19 cellular contexts compared by ENCODE assay signal in the genomic region with DNA sequence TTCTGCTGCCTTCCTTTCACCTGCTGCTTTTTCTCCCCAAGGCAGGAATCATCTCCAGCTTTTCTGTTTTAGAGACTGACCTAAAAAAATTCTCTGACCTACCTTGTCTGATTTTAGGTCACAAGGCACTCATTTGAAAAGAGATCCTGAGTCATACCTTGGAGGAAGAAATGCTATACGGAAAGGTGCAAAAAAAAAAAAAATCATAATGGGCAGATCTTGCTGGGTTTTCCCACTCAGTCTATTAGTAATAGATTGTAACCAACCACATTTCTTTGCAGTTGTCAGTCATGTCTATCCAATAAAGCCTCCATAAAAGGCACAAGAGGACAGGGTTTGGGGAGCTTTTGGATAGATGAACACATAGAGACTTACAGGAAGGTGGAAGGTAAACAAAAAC.
A peak's percentile ranks its signal among the peaks of the same experiment; 100 is the strongest.
DNase-seq lines count a peak whose midpoint lies in the region; ATAC-seq and TF ChIP-seq lines count a peak whose summit lies in the region.
"Had no signal": no experiment of that assay in that cellular context is flagged by ENCODE, and none has a peak within 500 bp of the region (broad histone marks: within the 10 kb centered on the region; RNA-seq: fewer than 3 reads in every experiment).

No MANE protein-coding gene starts in this region.

- no peak overlapping the region for H3K4me2 ChIP-seq in trophoblast cell (ENCODE audit: low read length)
- H3K4me2 ChIP-seq: A549 had no signal

- H3K9ac ChIP-seq in duodenal mucosa (ENCODE audit: low read depth in 1 of 2, low read length in 2 of 2) (no peak overlapping the region), trophoblast cell (ENCODE audit: low read length) (no peak overlapping the region)

- H2BK12ac ChIP-seq in trophoblast cell (ENCODE audit: low read length) = no peak overlapping the region

- ATAC-seq in CD8-positive, alpha-beta T cell = no peak
- ATAC-seq in WTC11 = no peak
- no peak for ATAC-seq in memory B cell (ENCODE audit: low read depth)
- no peak for ATAC-seq in body of pancreas
- ATAC-seq in HG02840 (IDR thresholded peaks at IDR 0.05; ENCODE audit: low FRiP score, unreplicated experiment) = no peak
- ATAC-seq: A549 had no signal

- no peaks in the 10 kb centered on the region for H3K27me3 ChIP-seq in CD8-positive, alpha-beta T cell (ENCODE audit: insufficient read depth, low read length)
- H3K27me3 ChIP-seq in duodenal mucosa (ENCODE audit: control insufficient read depth in 1 of 2, insufficient read depth in 2 of 2, low read length in 2 of 2) (no peaks in the 10 kb centered on the region), body of pancreas (no peaks in the 10 kb centered on the region), trophoblast cell (ENCODE audit: insufficient read depth, low read length) (no peaks in the 10 kb centered on the region)
- H3K27me3 ChIP-seq: Peyer's patch had no signal

- H2BK5ac ChIP-seq in trophoblast cell (ENCODE audit: low read depth, low read length, poor library complexity) = no peak overlapping the region

- no peak overlapping the region for H4K12ac ChIP-seq in trophoblast cell (ENCODE audit: low read depth, low read length)

- H3K4me1 Mint-ChIP-seq in CD8-positive, alpha-beta T cell (ENCODE audit: low read depth) = no peaks in the 10 kb centered on the region
- H3K4me1 Mint-ChIP-seq in WTC11 = no peaks in the 10 kb centered on the region
- no peaks in the 10 kb centered on the region for H3K4me1 Mint-ChIP-seq in memory B cell
- H3K4me1 Mint-ChIP-seq: CD4-positive, alpha-beta memory T cell had no signal

- peaks cover 5% of the 10 kb centered on the region for H3K9me3 Mint-ChIP-seq in CD8-positive, alpha-beta T cell
- H3K9me3 Mint-ChIP-seq in WTC11 (peaks cover 28% of the 10 kb centered on the region), memory B cell (peaks cover 12% of the 10 kb centered on the region)

- H3K4ac ChIP-seq in trophoblast cell (ENCODE audit: low read depth, low read length) = no peak overlapping the region

- no peak overlapping the region for H3K18ac ChIP-seq in trophoblast cell (ENCODE audit: low read length)

- H3K79me1 ChIP-seq in trophoblast cell (ENCODE audit: low read length) = no peaks in the 10 kb centered on the region

- intact Hi-C loops in CD8-positive, alpha-beta T cell (cut with DNase I, micrococcal nuclease) = no loop called here
- intact Hi-C loops in body of pancreas (cut with DNase I) = no loop called here

- CTCF ChIA-PET in CD8-positive, alpha-beta T cell (lab: Charles Lee) = interaction anchor here (0.6 kb wide), 1 partner anchor 237 kb away, joined by 4 read pairs; no protein-coding TSS in a partner anchor
- CTCF ChIA-PET in WTC11 (lab: Charles Lee) = no interaction called here

- H3K36me3 ChIP-seq in CD8-positive, alpha-beta T cell (ENCODE audit: insufficient read depth, low read length) = peaks cover 14% of the 10 kb centered on the region
- peaks cover 9 to 13% of the 10 kb centered on the region in 2 donors for H3K36me3 ChIP-seq in duodenal mucosa (ENCODE audit: control insufficient read depth in 1 of 2, insufficient read depth in 2 of 2, low read length in 2 of 2)
- H3K36me3 ChIP-seq in body of pancreas (replicated peaks in 1 of 2; ENCODE audit: insufficient read depth in 1 of 2, low read depth in 2 of 2) = peaks cover 0 to 6% of the 10 kb centered on the region in 2 donors
- peaks cover 9 to 12% of the 10 kb centered on the region in 2 experiments for H3K36me3 ChIP-seq in trophoblast cell (ENCODE audit: control insufficient read depth in 1 of 2, insufficient read depth in 2 of 2, low read length in 2 of 2)

- no peaks in the 10 kb centered on the region for H3K79me2 ChIP-seq in trophoblast cell (ENCODE audit: control insufficient read depth, insufficient read depth, low read length, poor library complexity)

- TF ChIP-seq POLR2A in body of pancreas (IDR thresholded peaks at IDR 0.05) = no peak

- no peaks in the 10 kb centered on the region for H3K4me1 ChIP-seq in CD8-positive, alpha-beta T cell (ENCODE audit: insufficient read depth, low read length)
- H3K4me1 ChIP-seq in duodenal mucosa (ENCODE audit: control insufficient read depth in 1 of 2, insufficient read depth in 2 of 2, low read length in 2 of 2) (peaks cover 0 to 3% of the 10 kb centered on the region in 2 donors), body of pancreas (no peaks in the 10 kb centered on the region), trophoblast cell (ENCODE audit: control insufficient read depth in 1 of 2, insufficient read depth in 2 of 2, low read length in 2 of 2) (no peaks in the 10 kb centered on the region)
- H3K4me1 ChIP-seq: HAP-1, Peyer's patch had no signal

- H3K23ac ChIP-seq in trophoblast cell (ENCODE audit: low read length) = no peak overlapping the region

- H3K9me3 ChIP-seq in CD8-positive, alpha-beta T cell (ENCODE audit: low read length) = no peaks in the 10 kb centered on the region
- H3K9me3 ChIP-seq in duodenal mucosa (ENCODE audit: control insufficient read depth in 1 of 2, low read length in 2 of 2) = peaks cover 3% of the 10 kb centered on the region in 2 donors
- H3K9me3 ChIP-seq in body of pancreas = no peaks in the 10 kb centered on the region
- peaks cover 2% of the 10 kb centered on the region for H3K9me3 ChIP-seq in trophoblast cell (ENCODE audit: insufficient read depth, low read depth, low read length)
- H3K9me3 ChIP-seq: A549, HAP-1, Peyer's patch had no signal

- H3K14ac ChIP-seq in trophoblast cell (ENCODE audit: low read length) = no peak overlapping the region

- H3K27ac Mint-ChIP-seq in CD8-positive, alpha-beta T cell = peak overlapping the region; percentile 49
- H3K27ac Mint-ChIP-seq in WTC11 (peak overlapping the region; percentile 2; the same call in 1 of the 2 replicates), memory B cell (peak overlapping the region; percentile 49)
- H3K27ac Mint-ChIP-seq: CD4-positive, alpha-beta memory T cell had no signal

- H2BK120ac ChIP-seq in trophoblast cell (ENCODE audit: insufficient read depth, low read length, poor library complexity) = no peak overlapping the region

- H3K27ac ChIP-seq in CD8-positive, alpha-beta T cell (ENCODE audit: low read depth, low read length) = no peak overlapping the region
- H3K27ac ChIP-seq in duodenal mucosa (ENCODE audit: low read depth, low read length) (peak overlapping the region; percentile 50), body of pancreas (no peak overlapping the region), trophoblast cell (ENCODE audit: low read depth, low read length) (no peak overlapping the region)
- H3K27ac ChIP-seq: A549, Peyer's patch had no signal

- no peak overlapping the region for H2AK5ac ChIP-seq in trophoblast cell (ENCODE audit: low read length)

- no peak overlapping the region for H3K4me3 ChIP-seq in CD8-positive, alpha-beta T cell (ENCODE audit: low read depth, low read length)
- peak overlapping the region in 1 of 2 donors; percentile 29 for H3K4me3 ChIP-seq in duodenal mucosa (ENCODE audit: low read depth in 1 of 2, low read length in 2 of 2)
- H3K4me3 ChIP-seq in body of pancreas = no peak overlapping the region
- no peak overlapping the region for H3K4me3 ChIP-seq in trophoblast cell (ENCODE audit: low read depth, low read length)
- H3K4me3 ChIP-seq: A549, HAP-1, Peyer's patch had no signal

- no peaks in the 10 kb centered on the region for H3K27me3 Mint-ChIP-seq in CD8-positive, alpha-beta T cell (ENCODE audit: low read depth)
- H3K27me3 Mint-ChIP-seq in WTC11 (ENCODE audit: low read depth) = 0 out of 2 replicates have a peak, but pooled peaks cover 2% of the 10 kb centered on the region
- H3K27me3 Mint-ChIP-seq in memory B cell = no peaks in the 10 kb centered on the region
- H3K27me3 Mint-ChIP-seq: CD4-positive, alpha-beta memory T cell had no signal

- DNase-seq in CD8-positive, alpha-beta T cell = no peak
- DNase-seq in WTC11 (ENCODE audit: low spot score) = no peak
- no peak for DNase-seq in memory B cell (ENCODE audit: low spot score in 2 of 2)
- DNase-seq in body of pancreas = no peak
- no peak for DNase-seq in trophoblast cell
- no peak for DNase-seq in Kasumi-1 (lab: John Stamatoyannopoulos, UW)
- DNase-seq: CD4-positive, alpha-beta memory T cell; DMS79 treated with DMSO at 0.1 percent for 48 hours; NCI-H1105; NCI-H2081; NCI-H2171 treated with DMSO at 0.1 percent for 48 hours; NCI-H446 treated with DMSO at 0.1 percent for 48 hours; NCI-H748 treated with DMSO at 0.1 percent for 48 hours; NK-92 treated with Interleukin-12 subunit alpha and Interleukin-12 subunit beta, amount 100 ng/mL, for 24 hours; Peyer's patch had no signal

- H2AFZ ChIP-seq in trophoblast cell (ENCODE audit: insufficient read depth, low read length, poor library complexity) = no peak overlapping the region

- POLR2A ChIA-PET in CD8-positive, alpha-beta T cell (lab: Charles Lee) = no interaction called here
- POLR2A ChIA-PET in WTC11 (lab: Charles Lee) = no interaction called here

- H3K36me3 Mint-ChIP-seq in CD8-positive, alpha-beta T cell = peaks cover 65% of the 10 kb centered on the region
- peaks cover 66% of the 10 kb centered on the region for H3K36me3 Mint-ChIP-seq in WTC11
- peaks cover 46% of the 10 kb centered on the region for H3K36me3 Mint-ChIP-seq in memory B cell

- no peak overlapping the region for H4K91ac ChIP-seq in trophoblast cell (ENCODE audit: low read depth, low read length)

- H4K8ac ChIP-seq in trophoblast cell (ENCODE audit: low read depth, low read length) = no peak overlapping the region

- H3K4me3 Mint-ChIP-seq in CD8-positive, alpha-beta T cell = no peak overlapping the region
- H3K4me3 Mint-ChIP-seq in WTC11 (no peak overlapping the region), memory B cell (no peak overlapping the region)
- H3K4me3 Mint-ChIP-seq: CD4-positive, alpha-beta memory T cell had no signal

- no peak for TF ChIP-seq CTCF in CD8-positive, alpha-beta T cell (IDR thresholded peaks at IDR 0.05)
- TF ChIP-seq CTCF in WTC11 (IDR thresholded peaks at IDR 0.05) (no peak), body of pancreas (IDR thresholded peaks at IDR 0.05) (no peak)

- WGBS in body of pancreas, 2 donors = 71 to 82% methylated on average over 1 of the region's 1 CpG
- WGBS in trophoblast cell (ENCODE audit: extremely low coverage, insufficient coverage, insufficient read length) = no CpG with 5 or more reads among the region's 1 CpG

TF ChIP-seq in WTC11, 78 proteins besides CTCF, POLR2A, EP300 and RAD21 (continues in another document):
- no peak for TF ChIP-seq GRHL2 (CRISPR knock-in tag; IDR thresholded peaks at IDR 0.05; ENCODE audit: insufficient replicate concordance, severe bottlenecking)
